14 cellular contexts compared by ENCODE assay signal in genomic region chr10:30047924-30048531, GRCh38. TPM values are rescaled to one million over a fixed set of nuclear protein-coding genes. Genes with fewer than 3 reads are reported as not detected.
DNase-seq lines count a peak whose midpoint lies in the region; ATAC-seq and TF ChIP-seq lines count a peak whose summit lies in the region.
"Had no signal": no experiment of that assay in that cellular context is flagged by ENCODE, and none has a peak within 500 bp of the region (broad histone marks: within the 10 kb centered on the region; RNA-seq: fewer than 3 reads in every experiment).

No MANE protein-coding gene starts in this region.

- ATAC-seq in CD4-positive, alpha-beta T cell (ENCODE audit: poor library complexity) = peak; percentile 90
- peak in 1 of 2 donors; percentile 71 for ATAC-seq in naive thymus-derived CD8-positive, alpha-beta T cell
- no peak for ATAC-seq in HG03442 (IDR thresholded peaks at IDR 0.05; ENCODE audit: unreplicated experiment)
- ATAC-seq: Panc1 had no signal

- H3K27me3 Mint-ChIP-seq in activated T-cell treated with anti-CD3 and anti-CD28 coated beads, Interleukin-2, amount 50 U/mL, for 24 hours = peaks cover 77% of the 10 kb centered on the region
- H3K27me3 Mint-ChIP-seq in CD4-positive, alpha-beta T cell = peaks cover 87% of the 10 kb centered on the region
- H3K27me3 Mint-ChIP-seq in T-helper 2 cell treated with Interferon-gamma antibody and Interleukin-4, amounts not matched to agents 5 μg/mL and 100 μg/mL, for 36 hours (ENCODE audit: low read depth) = peaks cover 5% of the 10 kb centered on the region
- H3K27me3 Mint-ChIP-seq in naive thymus-derived CD8-positive, alpha-beta T cell = peaks cover 65 to 99% (median 73%) of the 10 kb centered on the region in 5 donors
- no peaks in the 10 kb centered on the region for H3K27me3 Mint-ChIP-seq in chondrocyte (ENCODE audit: low read depth)

- no peak for DNase-seq in activated T-cell treated with anti-CD3 and anti-CD28 coated beads, Interleukin-2, amount 50 U/mL, for 24 hours
- no peak for DNase-seq in activated T-cell treated with anti-CD3 and anti-CD28 coated beads, Interleukin-2, amount 50 U/mL, for 1 hour
- peak in 1 of 10 experiments; percentile 13 for DNase-seq in CD4-positive, alpha-beta T cell
- peak; percentile 59 for DNase-seq in T-helper 2 cell treated with Interferon-gamma antibody and Interleukin-4, amounts not matched to agents 5 μg/mL and 100 μg/mL, for 36 hours (ENCODE audit: low spot score)
- peak in 1 of 10 donors; percentile 18 for DNase-seq in naive thymus-derived CD8-positive, alpha-beta T cell
- DNase-seq in HuH-7 (ENCODE audit: low spot score) (no peak), chondrocyte (ENCODE audit: low spot score) (no peak)
- DNase-seq: activated effector memory CD4-positive, alpha-beta T cell treated with anti-CD3 and anti-CD28 coated beads, Interleukin-2, amount 50 U/mL, for 16 hours; hypothalamus; NCI-H1436 treated with DMSO at 0.1 percent for 48 hours; NCI-H2171 treated with DMSO at 0.1 percent for 48 hours; tibial artery had no signal

- peak overlapping the region; percentile 16 for H3K4me3 Mint-ChIP-seq in activated T-cell treated with anti-CD3 and anti-CD28 coated beads, Interleukin-2, amount 50 U/mL, for 24 hours
- H3K4me3 Mint-ChIP-seq in CD4-positive, alpha-beta T cell = peak overlapping the region; percentile 54
- H3K4me3 Mint-ChIP-seq in T-helper 2 cell treated with Interferon-gamma antibody and Interleukin-4, amounts not matched to agents 5 μg/mL and 100 μg/mL, for 36 hours = peak overlapping the region; percentile 85
- H3K4me3 Mint-ChIP-seq in naive thymus-derived CD8-positive, alpha-beta T cell = peak overlapping the region in 8 of 10 donors; percentile 51 to 74 (median 60)
- no peak overlapping the region for H3K4me3 Mint-ChIP-seq in chondrocyte (ENCODE audit: unreplicated experiment)

- intact Hi-C loops in CD4-positive, alpha-beta T cell (cut with DNase I, micrococcal nuclease) = loop anchor here in 1 of 2 experiments (2.0 kb wide), 1 partner anchor 21 kb away; no protein-coding TSS in a partner anchor

- H3K9me3 ChIP-seq in CD4-positive, alpha-beta T cell (ENCODE audit: control insufficient read depth, low read length) = no peaks in the 10 kb centered on the region
- H3K9me3 ChIP-seq: tibial artery had no signal

- H3K27ac ChIP-seq in CD4-positive, alpha-beta T cell (ENCODE audit: low read depth, low read length) = no peak overlapping the region
- H3K27ac ChIP-seq: tibial artery had no signal

- H3K27ac Mint-ChIP-seq in activated T-cell treated with anti-CD3 and anti-CD28 coated beads, Interleukin-2, amount 50 U/mL, for 24 hours = no peak overlapping the region
- no peak overlapping the region for H3K27ac Mint-ChIP-seq in CD4-positive, alpha-beta T cell
- H3K27ac Mint-ChIP-seq in T-helper 2 cell treated with Interferon-gamma antibody and Interleukin-4, amounts not matched to agents 5 μg/mL and 100 μg/mL, for 36 hours = peak overlapping the region; percentile 95
- H3K27ac Mint-ChIP-seq in naive thymus-derived CD8-positive, alpha-beta T cell = peak overlapping the region in 1 of 10 donors; percentile 6
- H3K27ac Mint-ChIP-seq in chondrocyte (ENCODE audit: unreplicated experiment) = no peak overlapping the region

- H3K27me3 ChIP-seq in CD4-positive, alpha-beta T cell (ENCODE audit: control insufficient read depth, insufficient read depth, low read length) = peaks cover 48% of the 10 kb centered on the region
- H3K27me3 ChIP-seq: tibial artery had no signal

- TF ChIP-seq CTCF in CD4-positive, alpha-beta T cell (IDR thresholded peaks at IDR 0.05) = no peak
- TF ChIP-seq CTCF in chondrocyte (IDR thresholded peaks at IDR 0.05) = no peak

- H3K4me1 Mint-ChIP-seq in activated T-cell treated with anti-CD3 and anti-CD28 coated beads, Interleukin-2, amount 50 U/mL, for 24 hours (ENCODE audit: low read depth) = peaks cover 18% of the 10 kb centered on the region
- H3K4me1 Mint-ChIP-seq in CD4-positive, alpha-beta T cell (ENCODE audit: low read depth) = peaks cover 21% of the 10 kb centered on the region
- H3K4me1 Mint-ChIP-seq in T-helper 2 cell treated with Interferon-gamma antibody and Interleukin-4, amounts not matched to agents 5 μg/mL and 100 μg/mL, for 36 hours (ENCODE audit: low read depth) = peaks cover 54% of the 10 kb centered on the region
- H3K4me1 Mint-ChIP-seq in naive thymus-derived CD8-positive, alpha-beta T cell = peaks cover 17 to 21% (median 20%) of the 10 kb centered on the region in 4 donors
- H3K4me1 Mint-ChIP-seq in chondrocyte (ENCODE audit: low read depth) = no peaks in the 10 kb centered on the region

- POLR2A ChIA-PET in CD4-positive, alpha-beta T cell (lab: Charles Lee) = no interaction called here
- POLR2A ChIA-PET in naive thymus-derived CD8-positive, alpha-beta T cell (lab: Charles Lee) = no interaction called here

- no peaks in the 10 kb centered on the region for H3K36me3 Mint-ChIP-seq in activated T-cell treated with anti-CD3 and anti-CD28 coated beads, Interleukin-2, amount 50 U/mL, for 24 hours (ENCODE audit: low read depth)
- H3K36me3 Mint-ChIP-seq in CD4-positive, alpha-beta T cell (ENCODE audit: low read depth) = no peaks in the 10 kb centered on the region
- peaks cover 15% of the 10 kb centered on the region for H3K36me3 Mint-ChIP-seq in T-helper 2 cell treated with Interferon-gamma antibody and Interleukin-4, amounts not matched to agents 5 μg/mL and 100 μg/mL, for 36 hours (ENCODE audit: low read depth)
- H3K36me3 Mint-ChIP-seq in naive thymus-derived CD8-positive, alpha-beta T cell = peaks cover 0 to 4% (median 0%) of the 10 kb centered on the region in 3 donors
- H3K36me3 Mint-ChIP-seq in chondrocyte (ENCODE audit: low read depth) = peaks cover 25% of the 10 kb centered on the region

- CTCF ChIA-PET in CD4-positive, alpha-beta T cell (lab: Charles Lee) = no interaction called here

- H3K9me3 Mint-ChIP-seq in activated T-cell treated with anti-CD3 and anti-CD28 coated beads, Interleukin-2, amount 50 U/mL, for 24 hours = no peaks in the 10 kb centered on the region
- no peaks in the 10 kb centered on the region for H3K9me3 Mint-ChIP-seq in CD4-positive, alpha-beta T cell
- H3K9me3 Mint-ChIP-seq in T-helper 2 cell treated with Interferon-gamma antibody and Interleukin-4, amounts not matched to agents 5 μg/mL and 100 μg/mL, for 36 hours = no peaks in the 10 kb centered on the region
- H3K9me3 Mint-ChIP-seq in naive thymus-derived CD8-positive, alpha-beta T cell = peaks cover 0 to 4% (median 0%) of the 10 kb centered on the region in 9 donors
- no peaks in the 10 kb centered on the region for H3K9me3 Mint-ChIP-seq in chondrocyte (ENCODE audit: low read depth)

RNA-seq across cellular contexts. Expression of gene JCAD, which starts 11.4 kb away (rescaled TPM):
- total RNA-seq in CD4-positive, alpha-beta T cell = not detected
- not detected for total RNA-seq in naive thymus-derived CD8-positive, alpha-beta T cell
- not detected for polyA plus RNA-seq in naive thymus-derived CD8-positive, alpha-beta T cell
- total RNA-seq in chondrocyte = 18.3 to 23.9 TPM (median 19.4 TPM) in 3 replicates

Comparison
In these comparisons a context has a peak if more than half of its experiments do, and no peak if none do; other contexts are left out.
1. RNA of gene JCAD, which starts 11.4 kb away (total RNA-seq): 18.3 to 23.9 TPM in chondrocyte; not detected in CD4-positive, alpha-beta T cell and not detected in naive thymus-derived CD8-positive, alpha-beta T cell; every median in the first group is over 10 times any median in the second.